In genomic region chr16:71895679-71896385, GRCh38 we compare ENCODE assay signal across 8 cellular contexts. TPM values are rescaled to one million over a fixed set of nuclear protein-coding genes. Genes with fewer than 3 reads are reported as not detected.
DNase-seq lines count a peak whose midpoint lies in the region; ATAC-seq lines count a peak whose summit lies in the region.

No MANE protein-coding gene starts in this region.

- peak overlapping the region; percentile 91 for H3K27ac Mint-ChIP-seq in activated T-helper 1 cell treated with anti-CD3 and anti-CD28 coated beads, Interleukin-12 subunit alpha, Interleukin-12 subunit beta, Interleukin-2, Interleukin-4 antibody, amounts not matched to agents 30 ng/mL and 10 ng/mL and 1 ng/mL, durations not matched to agents 14 hours and 24 hours and 36 hours

- DNase-seq in DMS53 (lab: John Stamatoyannopoulos, UW), result peak; percentile 64
- no peak for DNase-seq in DMS53 treated with DMSO at 0.1 percent for 48 hours (lab: John Stamatoyannopoulos, UW; ENCODE audit: unreplicated experiment)
- DNase-seq in Jurkat, Clone E6-1 (ENCODE audit: low read depth, low spot score), result no peak
- DNase-seq in activated T-helper 1 cell treated with anti-CD3 and anti-CD28 coated beads, Interleukin-12 subunit alpha, Interleukin-12 subunit beta, Interleukin-2, Interleukin-4 antibody, amounts not matched to agents 30 ng/mL and 10 ng/mL and 1 ng/mL, durations not matched to agents 14 hours and 24 hours and 36 hours (ENCODE audit: low spot score), result no peak
- peak; percentile 39 for DNase-seq in glomerular visceral epithelial cell (ENCODE audit: extremely low spot score)
- peak; percentile 29 for DNase-seq in occipital lobe (lab: John Stamatoyannopoulos, UW)
- DNase-seq in putamen (ENCODE audit: low spot score), result no peak

- peaks cover 18% of the 10 kb centered on the region for H3K4me1 Mint-ChIP-seq in activated T-helper 1 cell treated with anti-CD3 and anti-CD28 coated beads, Interleukin-12 subunit alpha, Interleukin-12 subunit beta, Interleukin-2, Interleukin-4 antibody, amounts not matched to agents 30 ng/mL and 10 ng/mL and 1 ng/mL, durations not matched to agents 14 hours and 24 hours and 36 hours (ENCODE audit: low read depth)

- peak; percentile 25 for ATAC-seq in GM21825 (IDR thresholded peaks at IDR 0.05; ENCODE audit: unreplicated experiment)

- H3K4me3 ChIP-seq in Jurkat, Clone E6-1 (ENCODE audit: low read length), result peak overlapping the region; percentile 92

- no peaks in the 10 kb centered on the region for H3K9me3 Mint-ChIP-seq in activated T-helper 1 cell treated with anti-CD3 and anti-CD28 coated beads, Interleukin-12 subunit alpha, Interleukin-12 subunit beta, Interleukin-2, Interleukin-4 antibody, amounts not matched to agents 30 ng/mL and 10 ng/mL and 1 ng/mL, durations not matched to agents 14 hours and 24 hours and 36 hours

- intact Hi-C loops in activated T-helper 1 cell treated with anti-CD3 and anti-CD28 coated beads, Interleukin-12 subunit alpha, Interleukin-12 subunit beta, Interleukin-2, Interleukin-4 antibody, amounts not matched to agents 30 ng/mL and 10 ng/mL and 1 ng/mL, durations not matched to agents 14 hours and 24 hours and 36 hours (cut with micrococcal nuclease), result loop anchor here (1.0 to 2.0 kb wide), 8 partner anchors 12 to 197 kb away; partner anchors contain the start of genes AP1G1, ATXN1L, DHODH and DHX38

- H3K36me3 Mint-ChIP-seq in activated T-helper 1 cell treated with anti-CD3 and anti-CD28 coated beads, Interleukin-12 subunit alpha, Interleukin-12 subunit beta, Interleukin-2, Interleukin-4 antibody, amounts not matched to agents 30 ng/mL and 10 ng/mL and 1 ng/mL, durations not matched to agents 14 hours and 24 hours and 36 hours (ENCODE audit: low read depth), result peaks cover 9% of the 10 kb centered on the region

- no peaks in the 10 kb centered on the region for H3K27me3 Mint-ChIP-seq in activated T-helper 1 cell treated with anti-CD3 and anti-CD28 coated beads, Interleukin-12 subunit alpha, Interleukin-12 subunit beta, Interleukin-2, Interleukin-4 antibody, amounts not matched to agents 30 ng/mL and 10 ng/mL and 1 ng/mL, durations not matched to agents 14 hours and 24 hours and 36 hours (ENCODE audit: insufficient read depth)

- peak overlapping the region; percentile 90 for H3K4me3 Mint-ChIP-seq in activated T-helper 1 cell treated with anti-CD3 and anti-CD28 coated beads, Interleukin-12 subunit alpha, Interleukin-12 subunit beta, Interleukin-2, Interleukin-4 antibody, amounts not matched to agents 30 ng/mL and 10 ng/mL and 1 ng/mL, durations not matched to agents 14 hours and 24 hours and 36 hours

RNA-seq across cellular contexts. Expression of gene IST1, which starts 0.5 kb away (rescaled TPM):
- 146 TPM for polyA plus RNA-seq in Jurkat, Clone E6-1 (2012; ENCODE audit: insufficient read depth, insufficient read length)
- 156 and 169 TPM in 2 replicates for total RNA-seq in activated T-helper 1 cell treated with anti-CD3 and anti-CD28 coated beads, Interleukin-12 subunit alpha, Interleukin-12 subunit beta, Interleukin-2, Interleukin-4 antibody, amounts not matched to agents 30 ng/mL and 10 ng/mL and 1 ng/mL, durations not matched to agents 14 hours and 24 hours and 36 hours
- total RNA-seq in occipital lobe, result 122 TPM

RNA-seq across cellular contexts. Expression of gene ZNF821, which starts 11.8 kb away (rescaled TPM):
- 3.2 TPM for polyA plus RNA-seq in Jurkat, Clone E6-1 (2012; ENCODE audit: insufficient read depth, insufficient read length)
- 6.4 and 7.4 TPM in 2 replicates for total RNA-seq in activated T-helper 1 cell treated with anti-CD3 and anti-CD28 coated beads, Interleukin-12 subunit alpha, Interleukin-12 subunit beta, Interleukin-2, Interleukin-4 antibody, amounts not matched to agents 30 ng/mL and 10 ng/mL and 1 ng/mL, durations not matched to agents 14 hours and 24 hours and 36 hours
- total RNA-seq in occipital lobe, result 35.1 TPM

RNA-seq across cellular contexts. Expression of gene ATXN1L, which starts 50.1 kb away (rescaled TPM):
- 15.4 TPM for polyA plus RNA-seq in Jurkat, Clone E6-1 (2012; ENCODE audit: insufficient read depth, insufficient read length)
- total RNA-seq in activated T-helper 1 cell treated with anti-CD3 and anti-CD28 coated beads, Interleukin-12 subunit alpha, Interleukin-12 subunit beta, Interleukin-2, Interleukin-4 antibody, amounts not matched to agents 30 ng/mL and 10 ng/mL and 1 ng/mL, durations not matched to agents 14 hours and 24 hours and 36 hours, result 20.1 and 20.6 TPM in 2 replicates
- 10.5 TPM for total RNA-seq in occipital lobe

Comparison
In these comparisons a context has a peak if more than half of its experiments do, and no peak if none do; other contexts are left out.
1. DNase-seq: peak in DMS53 (single experiment), glomerular visceral epithelial cell (single experiment) and occipital lobe (single experiment); none in DMS53 treated with DMSO at 0.1 percent for 48 hours (single experiment), Jurkat, Clone E6-1 (single experiment), activated T-helper 1 cell treated with anti-CD3 and anti-CD28 coated beads, Interleukin-12 subunit alpha, Interleukin-12 subunit beta, Interleukin-2, Interleukin-4 antibody, amounts not matched to agents 30 ng/mL and 10 ng/mL and 1 ng/mL, durations not matched to agents 14 hours and 24 hours and 36 hours (single experiment) and putamen (single experiment).